In the genomic region with DNA sequence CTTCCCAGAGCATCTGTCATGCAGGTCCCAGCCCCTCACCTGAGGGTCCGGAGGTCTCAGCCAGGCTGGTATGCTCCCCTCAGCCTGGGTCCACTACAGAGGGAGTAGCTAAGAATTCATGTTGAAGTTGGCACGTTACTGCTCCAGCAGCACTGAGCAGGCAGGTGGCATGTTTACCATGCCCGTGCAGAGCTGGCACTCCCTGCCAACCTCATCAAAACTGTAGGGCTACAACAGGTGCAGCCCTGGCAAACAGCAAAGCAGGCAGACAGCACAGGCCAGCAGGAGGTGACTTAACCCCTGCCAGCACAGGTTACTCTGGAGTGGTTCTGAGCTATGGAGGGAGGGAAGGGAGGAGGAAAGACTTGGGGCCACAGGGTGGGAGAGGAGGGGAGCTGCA, we compare ENCODE assay signal across 10 cellular contexts. TPM values are rescaled to one million over a fixed set of nuclear protein-coding genes. Genes with fewer than 3 reads are reported as not detected.
DNase-seq lines count a peak whose midpoint lies in the region; ATAC-seq, FAIRE-seq and TF ChIP-seq lines count a peak whose summit lies in the region.
"Had no signal": no experiment of that assay in that cellular context is flagged by ENCODE, and none has a peak within 500 bp of the region (broad histone marks: within the 10 kb centered on the region; RNA-seq: fewer than 3 reads in every experiment).

No MANE protein-coding gene starts in this region.

- H3K9me3 ChIP-seq in pancreas (no peaks in the 10 kb centered on the region), ovary (no peaks in the 10 kb centered on the region)

- intact Hi-C loops in pancreas (cut with DNase I) (no loop called here), ovary (cut with DNase I) (loop anchor here in 3 of 4 donors (2.0 to 10.0 kb wide), 4 partner anchors 47 to 250 kb away; partner anchors contain the start of gene NUAK2 (in 1 of the 3))

- H3K27me3 Mint-ChIP-seq in central memory CD8-positive, alpha-beta T cell, result no peaks in the 10 kb centered on the region

- 10 to 15% methylated on average over 3 of the region's 3 CpGs for WGBS in pancreas, 2 donors
- WGBS in ovary, 3 donors, result 73 to 89% (median 76%) methylated on average over 3 of the region's 3 CpGs

- H3K4me1 Mint-ChIP-seq in central memory CD8-positive, alpha-beta T cell, result peaks cover 45% of the 10 kb centered on the region

- H3K4me3 ChIP-seq in pancreas (no peak overlapping the region), ovary (no peak overlapping the region)

- no peak for TF ChIP-seq CTCF in pancreas (IDR thresholded peaks at IDR 0.05)
- no peak for TF ChIP-seq CTCF in ovary (IDR thresholded peaks at IDR 0.05)

- H3K36me3 ChIP-seq in pancreas (no peaks in the 10 kb centered on the region), ovary (no peaks in the 10 kb centered on the region)

- TF ChIP-seq POLR2A in ovary (IDR thresholded peaks at IDR 0.05), result no peak

- no peak overlapping the region for H3K27ac Mint-ChIP-seq in central memory CD8-positive, alpha-beta T cell (ENCODE audit: low read depth)
- H3K27ac Mint-ChIP-seq: immature natural killer cell had no signal

- H3K4me3 Mint-ChIP-seq in central memory CD8-positive, alpha-beta T cell, result no peak overlapping the region
- H3K4me3 Mint-ChIP-seq: immature natural killer cell had no signal

- H3K27me3 ChIP-seq in pancreas (no peaks in the 10 kb centered on the region), ovary (no peaks in the 10 kb centered on the region)

- peaks cover 4% of the 10 kb centered on the region for H3K36me3 Mint-ChIP-seq in central memory CD8-positive, alpha-beta T cell (ENCODE audit: insufficient read depth)

- no peaks in the 10 kb centered on the region for H3K9me3 Mint-ChIP-seq in central memory CD8-positive, alpha-beta T cell
- H3K9me3 Mint-ChIP-seq: immature natural killer cell had no signal

- ATAC-seq in central memory CD8-positive, alpha-beta T cell (replicated peaks; ENCODE audit: extremely low read depth, poor library complexity, severe bottlenecking), result peak; percentile 32
- ATAC-seq in pancreas, result peak; percentile 82 to 87 (median 86)

- peaks cover 14 to 17% (median 16%) of the 10 kb centered on the region in 3 donors for H3K4me1 ChIP-seq in pancreas
- H3K4me1 ChIP-seq in ovary (ENCODE audit: insufficient read depth), result peaks cover 6% of the 10 kb centered on the region

- TF ChIP-seq EP300 in ovary (IDR thresholded peaks at IDR 0.05), result no peak

- H3K27ac ChIP-seq in pancreas (peak overlapping the region; percentile 49 to 72 (median 57)), ovary (no peak overlapping the region)

- no peak for FAIRE-seq in pancreas (lab: Jason Lieb, UNC)
- FAIRE-seq: endothelial cell of umbilical vein had no signal

- DNase-seq in NCI-H2171 treated with DMSO at 0.1 percent for 48 hours (lab: John Stamatoyannopoulos, UW) (peak; percentile 50), NCI-H2171 (lab: John Stamatoyannopoulos, UW) (no peak), NCI-H2081 (lab: John Stamatoyannopoulos, UW) (peak; percentile 85 to 93), pancreas (peak; percentile 67 to 95 (median 90)), NOMO-1 treated with DMSO at 0.1 percent for 48 hours (lab: John Stamatoyannopoulos, UW; ENCODE audit: unreplicated experiment) (no peak), ovary (no peak), 8988T (no peak)
- no peak for DNase-seq in central memory CD8-positive, alpha-beta T cell (ENCODE audit: low spot score in 2 of 2)
- DNase-seq: immature natural killer cell had no signal

RNA-seq across cellular contexts. Expression of gene NUAK2, which starts 46.4 kb away (rescaled TPM):
- total RNA-seq in pancreas (10 to 100 TPM in 2 of 6 donors, 1 to 10 TPM in 4; 6.3 to 14.4 (median 8.6) TPM), ovary (10 to 100 TPM in 1 of 7 donors, 1 to 10 TPM in 6; 2.7 to 53.2 (median 3.7) TPM)
- polyA plus RNA-seq in pancreas (1 to 10 TPM; 7.9 to 9.5 TPM), ovary (1 to 10 TPM; 1.2 to 1.5 TPM)

RNA-seq across cellular contexts. Expression of gene TMCC2, which starts 47.4 kb away (rescaled TPM):
- 1 to 10 TPM in 3 of 6 donors, under 1 TPM in 3; 0.55 to 1.8 (median 0.94) TPM for total RNA-seq in pancreas
- 1 to 10 TPM; 2.6 to 4.3 TPM for polyA plus RNA-seq in pancreas
- total RNA-seq in ovary, result 10 to 100 TPM in 1 of 7 donors, 1 to 10 TPM in 6; 2.6 to 10.1 (median 7.8) TPM
- 10 to 100 TPM in 1 of 2 donors, 1 to 10 TPM in 1; 2.3 to 11.0 TPM for polyA plus RNA-seq in ovary

Comparison
In these comparisons a context has a peak if more than half of its experiments do, and no peak if none do; other contexts are left out.
1. DNase-seq: peak in NCI-H2171 treated with DMSO at 0.1 percent for 48 hours (single experiment), NCI-H2081 (2 of 2) and pancreas (6 of 6); none in NCI-H2171 (single experiment), central memory CD8-positive, alpha-beta T cell (0 of 2), NOMO-1 treated with DMSO at 0.1 percent for 48 hours (single experiment), ovary (0 of 5) and 8988T (single experiment).
2. H3K27ac ChIP-seq: peak in pancreas (4 of 4); none in ovary (0 of 2).
3. intact Hi-C loops: an anchor here in ovary (2.0 to 10.0 kb wide); none called in pancreas.